17 cellular contexts compared by ENCODE assay signal in genomic region chrX:151543706-151544105, GRCh38. TPM values are rescaled to one million over a fixed set of nuclear protein-coding genes. Genes with fewer than 3 reads are reported as not detected.
A peak's percentile ranks its signal among the peaks of the same experiment; 100 is the strongest.
DNase-seq lines count a peak whose midpoint lies in the region; ATAC-seq and TF ChIP-seq lines count a peak whose summit lies in the region.
"Had no signal": no experiment of that assay in that cellular context is flagged by ENCODE, and none has a peak within 500 bp of the region (broad histone marks: within the 10 kb centered on the region; RNA-seq: fewer than 3 reads in every experiment).

No MANE protein-coding gene starts in this region.

- no peaks in the 10 kb centered on the region for H3K36me3 ChIP-seq in ovary
- H3K36me3 ChIP-seq: SJSA1, vagina had no signal

- no peak for TF ChIP-seq CTCF in WTC11 (IDR thresholded peaks at IDR 0.05)
- TF ChIP-seq CTCF in ovary (IDR thresholded peaks at IDR 0.05): no peak

- no peaks in the 10 kb centered on the region for H3K27me3 Mint-ChIP-seq in WTC11 (ENCODE audit: low read depth)

- intact Hi-C loops in ovary (cut with DNase I): no loop called here

- H3K27ac ChIP-seq in ovary: no peak overlapping the region
- H3K27ac ChIP-seq: SJSA1, vagina had no signal

- peak overlapping the region; percentile 72 for H3K27ac Mint-ChIP-seq in WTC11
- H3K27ac Mint-ChIP-seq: CD14-positive monocyte had no signal

- peak; percentile 1 for DNase-seq in Caki2 (ENCODE audit: low read depth)
- no peak for DNase-seq in WTC11 (ENCODE audit: low spot score)
- DNase-seq in superior temporal gyrus (ENCODE audit: extremely low spot score): no peak
- no peak for DNase-seq in NCI-H1930 (lab: John Stamatoyannopoulos, UW)
- no peak for DNase-seq in NCI-H146 (lab: John Stamatoyannopoulos, UW)
- no peak for DNase-seq in ovary
- DNase-seq: activated gamma-delta T cell treated with Interleukin-2 at 50 U/mL for 16 hours, cortex of kidney, foreskin fibroblast, Karpas-422, NCI-H446 treated with DMSO at 0.1 percent for 48 hours had no signal

- H3K4me3 ChIP-seq in ovary: no peak overlapping the region
- H3K4me3 ChIP-seq: SJSA1, vagina had no signal

- no peaks in the 10 kb centered on the region for H3K9me3 Mint-ChIP-seq in WTC11

- CTCF ChIA-PET in WTC11 (lab: Charles Lee): no interaction called here

- WGBS in ovary, 3 donors: 42 to 57% (median 50%) methylated on average over 2 of the region's 2 CpGs

- peak; percentile 96 for ATAC-seq in GM18511 (IDR thresholded peaks at IDR 0.05; ENCODE audit: unreplicated experiment)
- ATAC-seq in HG02759 (IDR thresholded peaks at IDR 0.05; ENCODE audit: unreplicated experiment): peak; percentile 64
- no peak for ATAC-seq in WTC11

- no peaks in the 10 kb centered on the region for H3K27me3 ChIP-seq in ovary
- H3K27me3 ChIP-seq: SJSA1, vagina had no signal

- H3K9me3 ChIP-seq in ovary: no peaks in the 10 kb centered on the region
- H3K9me3 ChIP-seq: SJSA1, vagina had no signal

- no peak overlapping the region for H3K4me3 Mint-ChIP-seq in WTC11
- H3K4me3 Mint-ChIP-seq: CD14-positive monocyte had no signal

- POLR2A ChIA-PET in WTC11 (lab: Charles Lee): no interaction called here

- no peaks in the 10 kb centered on the region for H3K4me1 ChIP-seq in ovary (ENCODE audit: insufficient read depth)
- H3K4me1 ChIP-seq: SJSA1, vagina had no signal

- peaks cover 13% of the 10 kb centered on the region for H3K4me1 Mint-ChIP-seq in WTC11
- H3K4me1 Mint-ChIP-seq: CD14-positive monocyte had no signal

- no peak for TF ChIP-seq EP300 in ovary (IDR thresholded peaks at IDR 0.05)

- H3K36me3 Mint-ChIP-seq in WTC11: no peaks in the 10 kb centered on the region
- H3K36me3 Mint-ChIP-seq: CD14-positive monocyte had no signal

- TF ChIP-seq POLR2A in ovary (IDR thresholded peaks at IDR 0.05): no peak

- in situ Hi-C loops in Caki2 (cut with HindIII; ENCODE audit: low pct_unique_long_range_greater_than_20kb, low sequenced_read_pairs): no loop called here

TF ChIP-seq in WTC11, 78 proteins besides CTCF, POLR2A, EP300 and RAD21:
- TF ChIP-seq CREB1 (CRISPR knock-in tag; IDR thresholded peaks at IDR 0.05) (no peak), TP53 (CRISPR knock-in tag; IDR thresholded peaks at IDR 0.05) (0 out of 2 replicates have a peak, but pooled peaks have one; percentile 28), HMGXB4 (CRISPR knock-in tag; IDR thresholded peaks at IDR 0.05) (no peak)

RNA-seq across cellular contexts. Expression of gene PASD1, which starts 19.8 kb away (rescaled TPM):
- total RNA-seq in Caki2 (2014; rRNA removed; shearing (Covaris generic); ENCODE audit: low replicate concordance): not detected in 2 replicates
- total RNA-seq in WTC11 (2021) (0.07 TPM in 1 of 3 replicates, not detected in the others), ovary (not detected)
- under 1 TPM in 1 of 2 donors, not detected in 1; 0.02 TPM for polyA plus RNA-seq in ovary
- total RNA-seq: SJSA1, vagina had no signal
- polyA plus RNA-seq: CD14-positive monocyte, neural cell had no signal
